ENCODE assay signal across 8 cellular contexts in genomic region chr14:68815288-68816182, GRCh38. TPM values are rescaled to one million over a fixed set of nuclear protein-coding genes. Genes with fewer than 3 reads are reported as not detected.
DNase-seq lines count a peak whose midpoint lies in the region; ATAC-seq and TF ChIP-seq lines count a peak whose summit lies in the region.

No MANE protein-coding gene starts in this region.

- peak overlapping the region; percentile 80 for H3K56ac ChIP-seq in mesendoderm (ENCODE audit: low read length)

- H3K4ac ChIP-seq in mesendoderm (ENCODE audit: low read depth, low read length): peak overlapping the region; percentile 84

- peak overlapping the region; percentile 49 for H3K4me3 Mint-ChIP-seq in MCF 10A (ENCODE audit: unreplicated experiment)

- no peak overlapping the region for H2BK15ac ChIP-seq in mesendoderm (replicated peaks; ENCODE audit: low read depth)

- H3K4me1 ChIP-seq in ES-I3 (ENCODE audit: insufficient read depth, low read length): peaks cover 29% of the 10 kb centered on the region
- H3K4me1 ChIP-seq in HUES6 (ENCODE audit: control insufficient read depth, insufficient read depth, low read length): peaks cover 56% of the 10 kb centered on the region
- H3K4me1 ChIP-seq in mesendoderm (ENCODE audit: control insufficient read depth, low read depth, low read length): peaks cover 19% of the 10 kb centered on the region
- H3K4me1 ChIP-seq in uterus: peaks cover 15 to 29% of the 10 kb centered on the region in 2 donors

- POLR2A ChIA-PET in MCF 10A (lab: Yijun Ruan, JAX): interaction anchor here (0.6 to 7.6 kb wide), 25 partner anchors 9 to 881 kb away, joined by 3 to 90 read pairs (median 6); partner anchors contain the start of gene ZFP36L1

- H3K79me1 ChIP-seq in mesendoderm (ENCODE audit: low read length): peaks cover 2% of the 10 kb centered on the region

- H3K9me3 ChIP-seq in ES-I3 (ENCODE audit: control insufficient read depth, insufficient read depth, low read length) (no peaks in the 10 kb centered on the region), HUES6 (ENCODE audit: control insufficient read depth, insufficient read depth, low read depth, low read length) (no peaks in the 10 kb centered on the region), uterus (no peaks in the 10 kb centered on the region)

- H4K8ac ChIP-seq in mesendoderm (ENCODE audit: low read depth, low read length): no peak overlapping the region

- WGBS in mesendoderm (ENCODE audit: extremely low coverage, insufficient coverage, low lambda C conversion rate): no CpG with 5 or more reads among the region's 16 CpGs

- peak overlapping the region; percentile 77 for H4K5ac ChIP-seq in mesendoderm (ENCODE audit: low read length)

- peaks cover 6% of the 10 kb centered on the region for H3K36me3 Mint-ChIP-seq in MCF 10A (ENCODE audit: insufficient read depth, unreplicated experiment)

- ATAC-seq in GM19351 (IDR thresholded peaks at IDR 0.05; ENCODE audit: unreplicated experiment): no peak

- no peaks in the 10 kb centered on the region for H3K79me2 ChIP-seq in mesendoderm (ENCODE audit: control insufficient read depth, insufficient read depth, low read length)

- intact Hi-C loops in MCF 10A (cut with micrococcal nuclease): loop anchor here (1.0 to 5.0 kb wide), 7 partner anchors 22 to 933 kb away; partner anchors contain the start of gene ZFP36L1
- intact Hi-C loops in uterus (cut with DNase I; ENCODE audit: low total_unique reads): loop anchor here (5.0 to 10.0 kb wide), 3 partner anchors 571 to 933 kb away; no protein-coding TSS in a partner anchor

- H3K4me1 Mint-ChIP-seq in MCF 10A (ENCODE audit: insufficient read depth, unreplicated experiment): peaks cover 20% of the 10 kb centered on the region

- H3K36me3 ChIP-seq in ES-I3 (ENCODE audit: insufficient read depth, low read length) (no peaks in the 10 kb centered on the region), HUES6 (ENCODE audit: control insufficient read depth, insufficient read depth, low read length) (no peaks in the 10 kb centered on the region), mesendoderm (ENCODE audit: control insufficient read depth, insufficient read depth, low read length) (no peaks in the 10 kb centered on the region), uterus (no peaks in the 10 kb centered on the region)

- H2BK120ac ChIP-seq in mesendoderm (ENCODE audit: low read depth, low read length): peak overlapping the region; percentile 32

- H3K27me3 Mint-ChIP-seq in MCF 10A (ENCODE audit: insufficient read depth, unreplicated experiment): no peaks in the 10 kb centered on the region

- TF ChIP-seq CTCF in MCF 10A (IDR thresholded peaks at IDR 0.05; ENCODE audit: unreplicated experiment) (no peak), uterus (IDR thresholded peaks at IDR 0.05) (no peak)

- H3K27ac Mint-ChIP-seq in MCF 10A (ENCODE audit: low read depth, unreplicated experiment): peak overlapping the region; percentile 88

- peak overlapping the region; percentile 86 for H3K18ac ChIP-seq in mesendoderm (ENCODE audit: low read length)

- BruUV-seq in MCF 10A (replicated peaks; lab: Mats Ljungman, UMichigan): TSS peak; percentile 50

- H3K27ac ChIP-seq in HUES6 (ENCODE audit: low read depth, low read length) (peak overlapping the region; percentile 96), mesendoderm (ENCODE audit: low read depth, low read length) (peak overlapping the region; percentile 47), uterus (peak overlapping the region; percentile 99)

- DNase-seq in MCF 10A (ENCODE audit: unreplicated experiment) (no peak), mesendoderm (peak; percentile 13), uterus (no peak), DMS114 treated with DMSO at 0.1 percent for 48 hours (lab: John Stamatoyannopoulos, UW; ENCODE audit: unreplicated experiment) (no peak)
- no peak for DNase-seq in stimulated activated CD4-positive, alpha-beta T cell treated with anti-CD3 and anti-CD28 coated beads, Interleukin-12 subunit alpha, Interleukin-12 subunit beta, amount 100 ng/mL, for 4 hours

- H3K4me3 ChIP-seq in HUES6 (ENCODE audit: low read depth, low read length): peak overlapping the region; percentile 57
- no peak overlapping the region for H3K4me3 ChIP-seq in mesendoderm (ENCODE audit: low read length)
- no peak overlapping the region for H3K4me3 ChIP-seq in uterus

- peak overlapping the region; percentile 90 for H2AK5ac ChIP-seq in mesendoderm (ENCODE audit: low read length)

- H3K4me2 ChIP-seq in mesendoderm (ENCODE audit: low read length): no peak overlapping the region

- no peak for TF ChIP-seq POLR2A in uterus (IDR thresholded peaks at IDR 0.05)

- H3K9ac ChIP-seq in ES-I3 (ENCODE audit: low read depth, low read length) (peak overlapping the region; percentile 69), HUES6 (ENCODE audit: low read length) (peak overlapping the region; percentile 95), mesendoderm (ENCODE audit: low read length) (peak overlapping the region; percentile 71)

- H3K27me3 ChIP-seq in HUES6 (ENCODE audit: control insufficient read depth, insufficient read depth, low read length) (no peaks in the 10 kb centered on the region), mesendoderm (ENCODE audit: insufficient read depth, low read length, poor library complexity) (no peaks in the 10 kb centered on the region), uterus (no peaks in the 10 kb centered on the region)

- H3K23ac ChIP-seq in mesendoderm (ENCODE audit: low read length): peak overlapping the region; percentile 48

- H3K9me3 Mint-ChIP-seq in MCF 10A (ENCODE audit: unreplicated experiment): no peaks in the 10 kb centered on the region

- CTCF ChIA-PET in MCF 10A (lab: Yijun Ruan, JAX): interaction anchor here (0.6 to 6.9 kb wide), 21 partner anchors 9 to 932 kb away, joined by 3 to 128 read pairs (median 7); no protein-coding TSS in a partner anchor

- H2BK5ac ChIP-seq in mesendoderm (ENCODE audit: low read length): peak overlapping the region; percentile 79

RNA-seq across cellular contexts. Expression of gene ZFP36L1, which starts 22.7 kb away (rescaled TPM):
- total RNA-seq in MCF 10A (2022) (376 and 426 TPM in 2 replicates), uterus (100 to 1,000 TPM; 170 to 564 (median 315) TPM)
- 81.7 TPM for polyA plus RNA-seq in mesendoderm (2013, experiment 1 of 2)
- 85.1 TPM for polyA plus RNA-seq in mesendoderm (2013, experiment 2 of 2)

Comparison
In these comparisons a context has a peak if more than half of its experiments do, and no peak if none do; other contexts are left out.
1. H3K27ac ChIP-seq: peak in every context shown above with its lines; median percentile 99 in uterus; 96 in HUES6; 47 in mesendoderm.